ENCODE assay signal across 19 cellular contexts in genomic region chr10:30731963-30732362, GRCh38.
"Had no signal": no experiment of that assay in that cellular context is flagged by ENCODE, and none has a peak within 500 bp of the region (broad histone marks: within the 10 kb centered on the region; RNA-seq: fewer than 3 reads in every experiment).

No MANE protein-coding gene starts in this region.

- H3K9me3 ChIP-seq: SK-N-SH had no signal

- DNase-seq: Karpas-422, KG1, NCI-H1092, NCI-H1436, NCI-H187, NCI-H2029, NCI-H2081 treated with DMSO at 0.1 percent for 48 hours, NCI-H2171, NCI-H226, NCI-H446, NCI-H510A, NCI-H524 treated with DMSO at 0.1 percent for 48 hours, NCI-H69, NCI-H774, SHP77, SK-N-SH had no signal

- H3K4me2 ChIP-seq: SK-N-SH had no signal

- H3K9ac ChIP-seq: SK-N-SH had no signal

- H3K27ac ChIP-seq: HL-60, RWPE1 had no signal

- H3K27me3 ChIP-seq: MG63 had no signal

- H3K9me2 ChIP-seq: SK-N-SH had no signal

- H3K36me3 ChIP-seq: MG63 had no signal

- H3K4me3 ChIP-seq: MG63 had no signal
